ENCODE assay signal across 29 cellular contexts in genomic region chr5:51816427-51816826, GRCh38.
"Had no signal": no experiment of that assay in that cellular context is flagged by ENCODE, and none has a peak within 500 bp of the region (broad histone marks: within the 10 kb centered on the region; RNA-seq: fewer than 3 reads in every experiment).

No MANE protein-coding gene starts in this region.

- H3K36me3 ChIP-seq: ascending aorta, esophagus muscularis mucosa, gastroesophageal sphincter, heart right ventricle had no signal

- ATAC-seq: activated naive CD4-positive, alpha-beta T cell treated with anti-CD3 and anti-CD28 coated beads, Interleukin-2, amount 50 U/mL, for 72 hours; activated T-cell treated with anti-CD3 and anti-CD28 coated beads, Interleukin-2, amount 50 U/mL, for 72 hours; gastroesophageal sphincter; heart right ventricle; WTC11 had no signal

- H3K27ac ChIP-seq: ascending aorta, esophagus muscularis mucosa, gastroesophageal sphincter, heart right ventricle, VCaP had no signal

- FAIRE-seq: colon, endometrium, endothelial cell of umbilical vein had no signal

- DNase-seq: activated CD4-positive, alpha-beta memory T cell treated with anti-CD3 and anti-CD28 coated beads, Interleukin-2, amount 10 ng/mL, durations not matched to agents 7 days and 5 days; activated CD4-positive, alpha-beta T cell treated with anti-CD3 and anti-CD28 coated beads for 1 hour; activated CD4-positive, alpha-beta T cell treated with anti-CD3 and anti-CD28 coated beads for 4 hours; activated CD4-positive, alpha-beta T cell treated with anti-CD3 and anti-CD28 coated beads, Interleukin-2, amount 10 ng/mL, durations not matched to agents 7 days and 5 days; activated CD4-positive, alpha-beta T cell treated with anti-CD3 and anti-CD28 coated beads, Interleukin-2, amount 50 U/mL, for 4 hours; activated CD8-positive, alpha-beta memory T cell treated with anti-CD3 and anti-CD28 coated beads, Interleukin-2, amount 50 U/mL, for 48 hours; activated gamma-delta T cell; activated naive CD4-positive, alpha-beta T cell; activated naive CD4-positive, alpha-beta T cell treated with anti-CD3 and anti-CD28 coated beads, Interleukin-2, amount 10 ng/mL, durations not matched to agents 7 days and 5 days; activated naive CD8-positive, alpha-beta T cell treated with anti-CD3 and anti-CD28 coated beads, Interleukin-2, amount 10 ng/mL, durations not matched to agents 7 days and 5 days; activated T-cell treated with anti-CD3 and anti-CD28 coated beads for 4 hours; activated T-cell treated with anti-CD3 and anti-CD28 coated beads, Interleukin-2, amount 50 U/mL, for 24 hours; activated T-cell treated with anti-CD3 and anti-CD28 coated beads, Interleukin-2, amount 50 U/mL, for 72 hours; caudate nucleus; cortex of kidney; effector CD8-positive, alpha-beta T cell; erythroblast; foreskin melanocyte; heart right ventricle; T-helper 2 cell had no signal

- H3K27me3 ChIP-seq: ascending aorta, esophagus muscularis mucosa, gastroesophageal sphincter, heart right ventricle had no signal

- H3K4me3 ChIP-seq: ascending aorta, esophagus muscularis mucosa, gastroesophageal sphincter, heart right ventricle had no signal

- H3K4me1 ChIP-seq: ascending aorta, esophagus muscularis mucosa, gastroesophageal sphincter, heart right ventricle had no signal
